In the genomic region with DNA sequence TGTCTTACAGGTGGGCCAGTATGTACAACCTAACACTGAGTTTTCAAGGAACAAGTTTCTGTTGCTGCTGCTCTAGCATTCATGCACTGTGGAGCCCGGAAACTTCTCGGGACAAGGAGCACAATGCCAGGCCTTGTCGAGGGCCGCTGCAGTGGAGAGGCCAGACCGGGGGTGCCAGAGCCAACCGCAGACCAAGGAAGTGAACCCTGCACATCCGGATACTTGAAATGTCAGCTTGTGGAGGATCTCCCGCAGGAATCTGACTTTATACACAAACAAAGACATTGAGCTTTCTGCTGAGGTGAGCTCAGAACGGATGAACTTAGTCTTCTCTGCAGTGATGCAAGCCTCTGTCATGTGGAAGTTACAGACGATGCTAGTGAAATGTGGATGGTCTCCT, we compare ENCODE assay signal across 22 cellular contexts.
DNase-seq lines count a peak whose midpoint lies in the region; ATAC-seq and TF ChIP-seq lines count a peak whose summit lies in the region.
"Had no signal": no experiment of that assay in that cellular context is flagged by ENCODE, and none has a peak within 500 bp of the region (broad histone marks: within the 10 kb centered on the region; RNA-seq: fewer than 3 reads in every experiment).

No MANE protein-coding gene starts in this region.

- H3K4me1 ChIP-seq in IMR-90 (ENCODE audit: control insufficient read depth, insufficient read depth, low read length) = peaks cover 3% of the 10 kb centered on the region
- peaks cover 24% of the 10 kb centered on the region; the same call in 1 of the 2 replicates for H3K4me1 ChIP-seq in iPS-20b (ENCODE audit: insufficient read depth, low read length)
- no peaks in the 10 kb centered on the region for H3K4me1 ChIP-seq in suprapubic skin
- H3K4me1 ChIP-seq in Peyer's patch = no peaks in the 10 kb centered on the region

- H2AK9ac ChIP-seq in IMR-90 (replicated peaks; ENCODE audit: low read depth, low read length, poor library complexity) = no peak overlapping the region

- no peak overlapping the region for H2BK120ac ChIP-seq in IMR-90 (ENCODE audit: low read depth, low read length)

- no peaks in the 10 kb centered on the region for H4K20me1 ChIP-seq in IMR-90 (ENCODE audit: insufficient read depth, low read length)

- peaks cover 40% of the 10 kb centered on the region for H3K4me1 Mint-ChIP-seq in chondrocyte (ENCODE audit: low read depth)

- TF ChIP-seq CTCF in IMR-90 (conservative IDR thresholded peaks at IDR 0.05; ENCODE audit: low read depth, low read length) (no peak), chondrocyte (IDR thresholded peaks at IDR 0.05) (no peak), suprapubic skin (IDR thresholded peaks at IDR 0.05) (no peak), Peyer's patch (IDR thresholded peaks at IDR 0.05) (no peak)

- TF ChIP-seq RAD21 in IMR-90 (IDR thresholded peaks at IDR 0.05; ENCODE audit: low read length) = no peak

- no peak overlapping the region for H3K4ac ChIP-seq in IMR-90 (ENCODE audit: low read depth, low read length)

- H3K9me3 ChIP-seq in IMR-90 (ENCODE audit: control insufficient read depth, insufficient read depth, low read length) (no peaks in the 10 kb centered on the region), iPS-20b (ENCODE audit: insufficient read depth, low read depth, low read length) (no peaks in the 10 kb centered on the region), suprapubic skin (no peaks in the 10 kb centered on the region), Peyer's patch (no peaks in the 10 kb centered on the region)
- H3K9me3 ChIP-seq: right lobe of liver had no signal

- intact Hi-C loops in IMR-90 (cut with micrococcal nuclease) = no loop called here
- intact Hi-C loops in sciatic nerve (cut with DNase I) = no loop called here

- H3K9ac ChIP-seq in IMR-90 (ENCODE audit: low read depth, low read length) = no peak overlapping the region
- peak overlapping the region; percentile 11; the same call in 1 of the 2 replicates for H3K9ac ChIP-seq in iPS-20b (ENCODE audit: low read depth, low read length)

- peak; percentile 34 for DNase-seq in IMR-90
- DNase-seq in chondrocyte (ENCODE audit: low spot score) = no peak
- no peak for DNase-seq in sciatic nerve (ENCODE audit: low spot score)
- no peak for DNase-seq in effector CD4-positive, alpha-beta T cell
- DNase-seq in suprapubic skin (ENCODE audit: low spot score in 2 of 2) = no peak
- no peak for DNase-seq in SKM-1 (lab: John Stamatoyannopoulos, UW; ENCODE audit: unreplicated experiment)
- no peak for DNase-seq in Peyer's patch
- DNase-seq: activated CD4-positive, alpha-beta T cell treated with anti-CD3 and anti-CD28 coated beads, Interleukin-2, amount 10 ng/mL, durations not matched to agents 7 days and 5 days; activated effector memory CD4-positive, alpha-beta T cell treated with anti-CD3 and anti-CD28 coated beads, Interleukin-2, amount 50 U/mL, for 16 hours; cortex of kidney; foreskin fibroblast; Kasumi-1; left ventricle myocardium superior; NCI-H1092; NCI-H2081 treated with DMSO at 0.1 percent for 48 hours; NCI-H510A treated with DMSO at 0.1 percent for 48 hours; occipital lobe; right lobe of liver; SHP77; trophoblast cell had no signal

- H3K36me3 ChIP-seq in IMR-90 (ENCODE audit: control insufficient read depth, insufficient read depth, low read length) (peaks cover 7% of the 10 kb centered on the region), iPS-20b (ENCODE audit: insufficient read depth, low read depth, low read length) (peaks cover 36% of the 10 kb centered on the region), suprapubic skin (no peaks in the 10 kb centered on the region), Peyer's patch (peaks cover 0 to 12% (median 0%) of the 10 kb centered on the region in 3 donors)
- H3K36me3 ChIP-seq: right lobe of liver had no signal

- H3K27me3 ChIP-seq in IMR-90 (ENCODE audit: control insufficient read depth, insufficient read depth, low read length) (no peaks in the 10 kb centered on the region), iPS-20b (ENCODE audit: insufficient read depth, low read length) (no peaks in the 10 kb centered on the region), suprapubic skin (no peaks in the 10 kb centered on the region), Peyer's patch (no peaks in the 10 kb centered on the region)
- H3K27me3 ChIP-seq: right lobe of liver had no signal

- TF ChIP-seq POLR2A in IMR-90 (IDR thresholded peaks at IDR 0.05; ENCODE audit: low read depth, low read length) (no peak), suprapubic skin (IDR thresholded peaks at IDR 0.05) (no peak), Peyer's patch (IDR thresholded peaks at IDR 0.05) (no peak)

- H3K4me3 Mint-ChIP-seq in chondrocyte (ENCODE audit: unreplicated experiment) = peak overlapping the region; percentile 4
- H3K4me3 Mint-ChIP-seq: activated CD4-positive, alpha-beta T cell treated with anti-CD3 and anti-CD28 coated beads, Interleukin-2, amount 10 ng/mL, durations not matched to agents 7 days and 5 days; stimulated activated effector memory CD8-positive, alpha-beta T cell treated with anti-CD3 and anti-CD28 coated beads, Interleukin-12 subunit alpha, Interleukin-12 subunit beta, amount 100 ng/mL, for 72 hours had no signal

- H3K56ac ChIP-seq in IMR-90 (ENCODE audit: extremely low read depth, insufficient read depth, low read length) = no peak overlapping the region

- H3K18ac ChIP-seq in IMR-90 (ENCODE audit: low read depth, low read length) = no peak overlapping the region

- no peaks in the 10 kb centered on the region for H3K27me3 Mint-ChIP-seq in chondrocyte (ENCODE audit: low read depth)
- H3K27me3 Mint-ChIP-seq: activated CD4-positive, alpha-beta T cell treated with anti-CD3 and anti-CD28 coated beads, Interleukin-2, amount 10 ng/mL, durations not matched to agents 7 days and 5 days had no signal

- dilution Hi-C loops in IMR-90 (cut with HindIII; ENCODE audit: low sequenced_read_pairs, unreplicated experiment) = no loop called here

- H3K27ac ChIP-seq in IMR-90 (ENCODE audit: insufficient read depth, low read length) (no peak overlapping the region), iPS-20b (ENCODE audit: low read length) (peak overlapping the region; percentile 59), suprapubic skin (no peak overlapping the region), Peyer's patch (no peak overlapping the region)
- H3K27ac ChIP-seq: right lobe of liver had no signal

- peaks cover 9% of the 10 kb centered on the region for H3K9me1 ChIP-seq in IMR-90 (ENCODE audit: insufficient read depth, low read length)

- no TSS peak for BruUV-seq in IMR-90 (replicated peaks; lab: Mats Ljungman, UMichigan)

- H3K9me3 Mint-ChIP-seq in chondrocyte (ENCODE audit: low read depth) = no peaks in the 10 kb centered on the region
- H3K9me3 Mint-ChIP-seq: activated CD4-positive, alpha-beta T cell treated with anti-CD3 and anti-CD28 coated beads, Interleukin-2, amount 10 ng/mL, durations not matched to agents 7 days and 5 days; stimulated activated effector memory CD8-positive, alpha-beta T cell treated with anti-CD3 and anti-CD28 coated beads, Interleukin-12 subunit alpha, Interleukin-12 subunit beta, amount 100 ng/mL, for 72 hours had no signal

- H3K4me2 ChIP-seq in IMR-90 (ENCODE audit: low read depth, low read length) = no peak overlapping the region

- no CpG with 5 or more reads among the region's 10 CpGs for WGBS in IMR-90 (ENCODE audit: extremely low coverage in 2 of 2, insufficient read length in 1 of 2), 2 experiments
- WGBS in suprapubic skin = 92% methylated on average over 10 of the region's 10 CpGs

- H2BK20ac ChIP-seq in IMR-90 (ENCODE audit: low read depth, low read length) = no peak overlapping the region

- CTCF ChIA-PET in IMR-90 (lab: Yijun Ruan, JAX) = no interaction called here

- no peak overlapping the region for H2BK15ac ChIP-seq in IMR-90 (ENCODE audit: low read depth, low read length)

- H4K91ac ChIP-seq in IMR-90 (ENCODE audit: insufficient read depth, low read depth, low read length) = no peak overlapping the region

- H4K8ac ChIP-seq in IMR-90 (ENCODE audit: low read depth in 2 of 2, low read length in 2 of 2) = no peak overlapping the region

- H3K23ac ChIP-seq in IMR-90 (ENCODE audit: low read depth, low read length) = no peak overlapping the region

- ATAC-seq in IMR-90 (ENCODE audit: low read depth) = no peak
- peak; percentile 26 for ATAC-seq in sciatic nerve
- ATAC-seq: left ventricle myocardium superior; right lobe of liver; stimulated activated effector memory CD8-positive, alpha-beta T cell treated with anti-CD3 and anti-CD28 coated beads, Interleukin-12 subunit alpha, Interleukin-12 subunit beta, amount 100 ng/mL, for 72 hours had no signal

- POLR2A ChIA-PET in IMR-90 (lab: Charles Lee; ENCODE audit: unreplicated experiment) = no interaction called here

- no peak for TF ChIP-seq EP300 in suprapubic skin (IDR thresholded peaks at IDR 0.05)

- no peak overlapping the region for H2AFZ ChIP-seq in IMR-90 (replicated peaks; ENCODE audit: low read length, poor library complexity)

- H3K27ac Mint-ChIP-seq in chondrocyte (ENCODE audit: unreplicated experiment) = peak overlapping the region; percentile 83
- H3K27ac Mint-ChIP-seq: activated CD4-positive, alpha-beta T cell treated with anti-CD3 and anti-CD28 coated beads, Interleukin-2, amount 10 ng/mL, durations not matched to agents 7 days and 5 days had no signal

- H4K5ac ChIP-seq in IMR-90 (ENCODE audit: low read depth, low read length) = no peak overlapping the region

- no peak overlapping the region for H3K4me3 ChIP-seq in IMR-90 (ENCODE audit: insufficient read depth, low read depth, low read length)
- H3K4me3 ChIP-seq in iPS-20b (ENCODE audit: low read length) = no peak overlapping the region
- no peak overlapping the region for H3K4me3 ChIP-seq in suprapubic skin
- H3K4me3 ChIP-seq in Peyer's patch = no peak overlapping the region
- H3K4me3 ChIP-seq: right lobe of liver had no signal

- peaks cover 15% of the 10 kb centered on the region for H3K36me3 Mint-ChIP-seq in chondrocyte (ENCODE audit: low read depth)

- peaks cover 5 to 11% of the 10 kb centered on the region in 2 experiments; a peak in 1 of 4 replicates for H3K79me1 ChIP-seq in IMR-90 (ENCODE audit: low read depth in 1 of 2, low read length in 2 of 2)

- in situ Hi-C loops in IMR-90 (cut with MboI; ENCODE audit: low sequenced_read_pairs) = no loop called here

- H3K14ac ChIP-seq in IMR-90 (replicated peaks; ENCODE audit: low read depth, low read length) = no peak overlapping the region

- H2AK5ac ChIP-seq in IMR-90 (ENCODE audit: low read depth, low read length) = no peak overlapping the region

- H2BK5ac ChIP-seq in IMR-90 (ENCODE audit: low read depth, low read length, poor library complexity, severe bottlenecking) = no peak overlapping the region

TF ChIP-seq in IMR-90, 13 proteins besides CTCF, POLR2A, EP300 and RAD21 (continues in another document):
- TF ChIP-seq MXI1 (IDR thresholded peaks at IDR 0.05; ENCODE audit: borderline replicate concordance, low read depth, low read length) (no peak), SMC3 (IDR thresholded peaks at IDR 0.05; ENCODE audit: low read depth, low read length) (no peak), FOS (IDR thresholded peaks at IDR 0.05; ENCODE audit: low read depth, low read length) (no peak), MAFK (IDR thresholded peaks at IDR 0.05; ENCODE audit: low read depth, low read length) (no peak), MAZ (IDR thresholded peaks at IDR 0.05; ENCODE audit: borderline replicate concordance, low read depth, low read length) (no peak), RFX5 (IDR thresholded peaks at IDR 0.05; ENCODE audit: low read depth, low read length) (no peak)
